1 cellular context compared by ENCODE assay signal in genomic region chr12:11834925-11835324, GRCh38.
TF ChIP-seq lines count a peak whose summit lies in the region.

No MANE protein-coding gene starts in this region.

TF ChIP-seq in HepG2, 621 proteins besides CTCF, POLR2A, EP300 and RAD21 (continued from another document):
- no peak for TF ChIP-seq ZNF318 (CRISPR knock-in tag; IDR thresholded peaks at IDR 0.05)
